19 cellular contexts compared by ENCODE assay signal in genomic region chr1:119633575-119634325, GRCh38.
"Had no signal": no experiment of that assay in that cellular context is flagged by ENCODE, and none has a peak within 500 bp of the region (broad histone marks: within the 10 kb centered on the region; RNA-seq: fewer than 3 reads in every experiment).

No MANE protein-coding gene starts in this region.

- H3K9me3 Mint-ChIP-seq: activated T-helper 17 cell treated with anti-CD3 and anti-CD28 coated beads, Interleukin-2, amount 50 U/mL, for 72 hours; dendritic cell treated with granulocyte-macrophage colony-stimulating factor and Interleukin-4, amounts not matched to agents 40 ng/mL and 50 ng/mL, for 4 days; effector memory CD8-positive, alpha-beta T cell; natural killer cell treated with Interleukin-12 subunit alpha and Interleukin-12 subunit beta and Interleukin-15 and Interleukin-18, amount 100 ng/mL, for 72 hours had no signal

- H3K36me3 ChIP-seq: brain microvascular endothelial cell, prostate gland, sigmoid colon, stomach had no signal

- ATAC-seq: activated CD4-positive, CD25-positive, alpha-beta regulatory T cell treated with anti-CD3 and anti-CD28 coated beads, Interleukin-2, amount 50 U/mL, for 24 hours; activated T-helper 17 cell treated with anti-CD3 and anti-CD28 coated beads, Interleukin-2, amount 50 U/mL, for 72 hours; effector memory CD8-positive, alpha-beta T cell; natural killer cell treated with Interleukin-12 subunit alpha and Interleukin-12 subunit beta and Interleukin-15 and Interleukin-18, amount 100 ng/mL, for 72 hours had no signal

- H3K4me1 Mint-ChIP-seq: activated T-helper 17 cell treated with anti-CD3 and anti-CD28 coated beads, Interleukin-2, amount 50 U/mL, for 72 hours had no signal

- H3K9me3 ChIP-seq: prostate gland, sigmoid colon, stomach, testis had no signal

- H3K27ac ChIP-seq: brain microvascular endothelial cell, epithelial cell of prostate, testis had no signal

- H3K4me3 Mint-ChIP-seq: activated T-helper 17 cell treated with anti-CD3 and anti-CD28 coated beads, Interleukin-2, amount 50 U/mL, for 72 hours; dendritic cell treated with granulocyte-macrophage colony-stimulating factor and Interleukin-4, amounts not matched to agents 40 ng/mL and 50 ng/mL, for 4 days; effector memory CD8-positive, alpha-beta T cell; natural killer cell treated with Interleukin-12 subunit alpha and Interleukin-12 subunit beta and Interleukin-15 and Interleukin-18, amount 100 ng/mL, for 72 hours had no signal

- DNase-seq: activated naive CD4-positive, alpha-beta T cell treated with Interleukin-2 at 50 U/mL for 16 hours; activated T-cell treated with anti-CD3 and anti-CD28 coated beads for 4 hours; anterior cingulate cortex; brain microvascular endothelial cell; cerebellar nuclear complex; effector memory CD8-positive, alpha-beta T cell; occipital lobe; sigmoid colon; stimulated activated CD4-positive, alpha-beta T cell treated with anti-CD3 and anti-CD28 coated beads, Interleukin-12 subunit alpha, Interleukin-12 subunit beta, amount 100 ng/mL, for 4 hours; stimulated activated CD4-positive, alpha-beta T cell treated with anti-CD3 and anti-CD28 coated beads, Interleukin-2, amount 100 ng/mL, for 24 hours; stomach; T1000; testis had no signal

- H3K4me3 ChIP-seq: prostate gland, sigmoid colon, stomach, testis had no signal

- H3K27me3 ChIP-seq: brain microvascular endothelial cell, sigmoid colon, testis had no signal

- H3K27ac Mint-ChIP-seq: activated T-helper 17 cell treated with anti-CD3 and anti-CD28 coated beads, Interleukin-2, amount 50 U/mL, for 72 hours; effector memory CD8-positive, alpha-beta T cell; natural killer cell treated with Interleukin-12 subunit alpha and Interleukin-12 subunit beta and Interleukin-15 and Interleukin-18, amount 100 ng/mL, for 72 hours had no signal
